8 cellular contexts compared by ENCODE assay signal in genomic region chr1:29121951-29122661, GRCh38. TPM values are rescaled to one million over a fixed set of nuclear protein-coding genes. Genes with fewer than 3 reads are reported as not detected.
DNase-seq lines count a peak whose midpoint lies in the region; ATAC-seq and TF ChIP-seq lines count a peak whose summit lies in the region.

No MANE protein-coding gene starts in this region.

- peak; percentile 65 for DNase-seq in AG20443 (ENCODE audit: low spot score)
- DNase-seq in endothelial cell (ENCODE audit: low spot score): peak; percentile 32
- no peak for DNase-seq in pons (ENCODE audit: low spot score)
- DNase-seq in KBM-7: no peak
- DNase-seq in OCI-LY7 (ENCODE audit: low spot score): no peak

- no peaks in the 10 kb centered on the region for H3K9me3 Mint-ChIP-seq in endothelial cell (ENCODE audit: unreplicated experiment)

- H3K9me3 ChIP-seq in muscle layer of colon (ENCODE audit: low read length): no peaks in the 10 kb centered on the region
- H3K9me3 ChIP-seq in OCI-LY7 (ENCODE audit: low read length): no peaks in the 10 kb centered on the region

- no peak overlapping the region for H2AFZ ChIP-seq in OCI-LY7 (ENCODE audit: low read length)

- H3K9me2 ChIP-seq in OCI-LY7 (ENCODE audit: insufficient read depth, low read length): no peaks in the 10 kb centered on the region

- peak overlapping the region; percentile 79 for H3K9ac ChIP-seq in muscle layer of colon (ENCODE audit: low read length)

- H3K27ac Mint-ChIP-seq in endothelial cell (ENCODE audit: unreplicated experiment): no peak overlapping the region

- no peaks in the 10 kb centered on the region for H3K79me2 ChIP-seq in OCI-LY7 (ENCODE audit: insufficient read depth, low read depth, low read length)

- CTCF ChIA-PET in OCI-LY7 (lab: Charles Lee; ENCODE audit: unreplicated experiment): no interaction called here

- in situ Hi-C loops in KBM-7 (cut with MboI; ENCODE audit: low pct_unique_long_range_greater_than_20kb, low sequenced_read_pairs): no loop called here

- BruUV-seq in OCI-LY7 (replicated peaks; lab: Mats Ljungman, UMichigan): no TSS peak

- POLR2A ChIA-PET in OCI-LY7 (lab: Charles Lee): interaction anchor here (0.6 kb wide), 1 partner anchor 152 kb away, joined by 3 read pairs; no protein-coding TSS in a partner anchor

- H3K36me3 Mint-ChIP-seq in endothelial cell (ENCODE audit: low read depth, unreplicated experiment): peaks cover 22% of the 10 kb centered on the region

- TF ChIP-seq RAD21 in Ishikawa (IDR thresholded peaks at IDR 0.05; ENCODE audit: low read depth): no peak

- H3K4me1 ChIP-seq in muscle layer of colon (ENCODE audit: insufficient read depth, low read length): peaks cover 34% of the 10 kb centered on the region
- H3K4me1 ChIP-seq in OCI-LY7 (ENCODE audit: insufficient read depth, low read length, poor library complexity, severe bottlenecking): no peaks in the 10 kb centered on the region

- peak overlapping the region; percentile 98 for H3K27ac ChIP-seq in muscle layer of colon (ENCODE audit: low read depth, low read length)
- no peak overlapping the region for H3K27ac ChIP-seq in OCI-LY7 (ENCODE audit: low read depth, low read length, poor library complexity, severe bottlenecking)

- TF ChIP-seq CTCF in endothelial cell (IDR thresholded peaks at IDR 0.05; ENCODE audit: unreplicated experiment) (no peak), OCI-LY7 (conservative IDR thresholded peaks at IDR 0.05; ENCODE audit: low read length) (no peak)

- H3K27me3 ChIP-seq in muscle layer of colon (ENCODE audit: control insufficient read depth in 1 of 2, insufficient read depth in 2 of 2, low read length in 2 of 2): peaks cover 0 to 4% of the 10 kb centered on the region in 2 donors

- H3K36me3 ChIP-seq in muscle layer of colon (ENCODE audit: insufficient read depth, low read length) (no peaks in the 10 kb centered on the region), OCI-LY7 (ENCODE audit: insufficient read depth, low read length) (peaks cover 9% of the 10 kb centered on the region; the same call in 1 of the 2 replicates)

- intact Hi-C loops in OCI-LY7 (cut with micrococcal nuclease; ENCODE audit: unreplicated experiment): loop anchor here (1.0 to 2.0 kb wide), 2 partner anchors 81 to 240 kb away; no protein-coding TSS in a partner anchor

- ATAC-seq in HG02884 (IDR thresholded peaks at IDR 0.05; ENCODE audit: unreplicated experiment): no peak

- H3K4me2 ChIP-seq in OCI-LY7 (ENCODE audit: low read length): no peak overlapping the region

- H4K20me1 ChIP-seq in OCI-LY7 (ENCODE audit: insufficient read depth, low read length): no peaks in the 10 kb centered on the region

- peaks cover 12% of the 10 kb centered on the region for H3K27me3 Mint-ChIP-seq in endothelial cell (ENCODE audit: unreplicated experiment)

- no peak overlapping the region for H3K4me3 Mint-ChIP-seq in endothelial cell (ENCODE audit: unreplicated experiment)

- H3K4me3 ChIP-seq in muscle layer of colon (ENCODE audit: low read depth in 1 of 2, low read length in 2 of 2): peak overlapping the region; percentile 69 to 96
- no peak overlapping the region for H3K4me3 ChIP-seq in OCI-LY7 (ENCODE audit: low read depth, low read length, poor library complexity, severe bottlenecking)

- H3K4me1 Mint-ChIP-seq in endothelial cell (ENCODE audit: unreplicated experiment): peaks cover 6% of the 10 kb centered on the region

- TF ChIP-seq EP300 in Ishikawa (IDR thresholded peaks at IDR 0.05; ENCODE audit: borderline replicate concordance): 0 out of 2 replicates have a peak, but pooled peaks have one; percentile 6

TF ChIP-seq in Ishikawa, 13 proteins besides CTCF, POLR2A, EP300 and RAD21:
- TF ChIP-seq ZBTB7A (IDR thresholded peaks at IDR 0.05; ENCODE audit: low read depth) (peak; percentile 70; the same call in 1 of the 2 replicates), TCF12 (IDR thresholded peaks at IDR 0.05; ENCODE audit: low read depth) (no peak)

RNA-seq across cellular contexts. Expression of gene TMEM200B, which starts 1.6 kb away (rescaled TPM):
- total RNA-seq in endothelial cell (ENCODE audit: unreplicated experiment): 0.95 TPM
- total RNA-seq in OCI-LY7 (2014; rRNA removed; shearing (Covaris generic)): not detected in 2 replicates
- total RNA-seq in OCI-LY7 (2022): not detected in 2 replicates

RNA-seq across cellular contexts. Expression of gene SRSF4, which starts 59.6 kb away (rescaled TPM):
- total RNA-seq in endothelial cell (ENCODE audit: unreplicated experiment) (68.6 TPM), OCI-LY7 (2022) (122 and 130 TPM in 2 replicates)
- total RNA-seq in OCI-LY7 (2014; rRNA removed; shearing (Covaris generic)): 52.8 and 68.6 TPM in 2 replicates

Comparison
In these comparisons a context has a peak if more than half of its experiments do, and no peak if none do; other contexts are left out.
1. DNase-seq: peak in AG20443 (single experiment) and endothelial cell (single experiment); none in pons (single experiment), KBM-7 (single experiment) and OCI-LY7 (single experiment).